18 cellular contexts compared by ENCODE assay signal in genomic region chr18:24536326-24536725, GRCh38.
"Had no signal": no experiment of that assay in that cellular context is flagged by ENCODE, and none has a peak within 500 bp of the region (broad histone marks: within the 10 kb centered on the region; RNA-seq: fewer than 3 reads in every experiment).

No MANE protein-coding gene starts in this region.

- H3K27me3 ChIP-seq: ascending aorta, colonic mucosa, hepatocyte, upper lobe of left lung had no signal

- H2AFZ ChIP-seq: hepatocyte had no signal

- H3K27ac ChIP-seq: ascending aorta, colonic mucosa, hepatocyte, stomach, thoracic aorta, upper lobe of left lung had no signal

- H3K4me3 ChIP-seq: ascending aorta, colonic mucosa, hepatocyte, stomach, thoracic aorta, upper lobe of left lung had no signal

- H3K4me2 ChIP-seq: hepatocyte had no signal

- H3K36me3 ChIP-seq: ascending aorta, colonic mucosa, stomach, thoracic aorta, upper lobe of left lung had no signal

- ATAC-seq: activated CD8-positive, alpha-beta T cell treated with anti-CD3 and anti-CD28 coated beads for 36 hours; activated naive CD8-positive, alpha-beta T cell treated with anti-CD3 and anti-CD28 coated beads, Interleukin-2, amount 50 U/mL, for 24 hours; activated T-cell treated with anti-CD3 and anti-CD28 coated beads, Interleukin-2, amount 50 U/mL, for 4 hours had no signal

- DNase-seq: activated CD4-positive, alpha-beta T cell treated with anti-CD3 and anti-CD28 coated beads, Interleukin-2, amount 10 ng/mL, durations not matched to agents 24 days and 14 days; activated CD8-positive, alpha-beta T cell treated with anti-CD3 and anti-CD28 coated beads for 36 hours; activated naive CD4-positive, alpha-beta T cell treated with anti-CD3 and anti-CD28 coated beads for 36 hours; activated naive CD8-positive, alpha-beta T cell treated with anti-CD3 and anti-CD28 coated beads, Interleukin-2, amount 50 U/mL, for 24 hours; activated T-cell treated with anti-CD3 and anti-CD28 coated beads, Interleukin-2, amount 50 U/mL, for 4 hours; colonic mucosa; erythroblast; nephron progenitor cell; nucleus accumbens; posterior cingulate gyrus; retina; stomach; T-helper 1 cell; T-helper 9 cell; upper lobe of left lung had no signal

- H3K9me3 ChIP-seq: ascending aorta, colonic mucosa, stomach, thoracic aorta, upper lobe of left lung had no signal

- H3K4me1 ChIP-seq: ascending aorta, colonic mucosa, upper lobe of left lung had no signal
